1 cellular context compared by ENCODE assay signal in the genomic region with DNA sequence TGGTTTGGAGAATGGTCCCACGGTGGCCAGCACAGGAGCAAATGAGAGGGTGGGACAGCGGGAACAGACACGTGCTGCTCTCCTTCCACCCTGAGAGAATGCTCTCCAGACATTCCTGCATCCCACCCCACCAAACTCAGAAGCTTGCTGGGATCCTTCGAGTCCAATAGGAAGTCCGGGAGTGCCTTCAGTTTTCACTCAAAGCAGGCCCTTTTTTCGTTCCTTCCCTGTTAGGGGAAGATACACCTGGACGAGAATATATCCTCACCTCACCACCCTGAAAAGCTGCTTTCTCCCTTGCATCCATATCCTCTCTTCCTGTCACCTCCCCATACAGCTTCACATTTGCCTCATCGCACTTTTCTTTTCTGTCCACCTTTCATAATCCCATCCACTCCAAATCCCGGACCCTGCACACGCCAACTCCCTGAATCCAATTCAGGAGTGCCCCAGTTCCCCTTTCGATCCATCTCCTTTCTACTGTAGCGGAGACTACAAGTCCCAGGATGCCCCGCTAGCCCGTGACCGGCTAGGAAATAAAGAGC.
A peak's percentile ranks its signal among the peaks of the same experiment; 100 is the strongest.
TF ChIP-seq lines count a peak whose summit lies in the region.

No MANE protein-coding gene starts in this region.

TF ChIP-seq in HepG2, 621 proteins besides CTCF, POLR2A, EP300 and RAD21 (continued from another document):
- TF ChIP-seq, protein P1, sequence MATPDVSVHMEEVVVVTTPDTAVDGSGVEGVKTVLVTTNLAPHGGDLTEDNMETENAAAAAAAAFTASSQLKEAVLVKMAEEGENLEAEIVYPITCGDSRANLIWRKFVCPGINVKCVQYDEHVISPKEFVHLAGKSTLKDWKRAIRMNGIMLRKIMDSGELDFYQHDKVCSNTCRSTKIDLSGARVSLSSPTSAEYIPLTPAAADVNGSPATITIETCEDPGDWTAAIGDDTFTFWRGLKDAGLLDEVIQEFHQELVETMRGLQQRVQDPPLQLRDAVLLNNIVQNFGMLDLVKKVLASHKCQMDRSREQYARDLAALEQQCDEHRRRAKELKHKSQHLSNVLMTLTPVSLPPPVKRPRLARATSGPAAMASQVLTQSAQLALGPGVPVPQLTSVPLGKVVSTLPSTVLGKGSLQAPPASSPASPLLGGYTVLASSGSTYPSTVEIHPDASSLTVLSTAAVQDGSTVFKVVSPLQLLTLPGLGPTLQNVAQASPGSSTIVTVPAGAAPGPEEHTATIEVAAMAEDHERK (CRISPR knock-in tag; IDR thresholded peaks at IDR 0.05; ENCODE audit: low read depth): no peak
- no peak for TF ChIP-seq SIN3A (IDR thresholded peaks at IDR 0.05; ENCODE audit: borderline replicate concordance, low read depth, low read length)
- TF ChIP-seq, protein P2, sequence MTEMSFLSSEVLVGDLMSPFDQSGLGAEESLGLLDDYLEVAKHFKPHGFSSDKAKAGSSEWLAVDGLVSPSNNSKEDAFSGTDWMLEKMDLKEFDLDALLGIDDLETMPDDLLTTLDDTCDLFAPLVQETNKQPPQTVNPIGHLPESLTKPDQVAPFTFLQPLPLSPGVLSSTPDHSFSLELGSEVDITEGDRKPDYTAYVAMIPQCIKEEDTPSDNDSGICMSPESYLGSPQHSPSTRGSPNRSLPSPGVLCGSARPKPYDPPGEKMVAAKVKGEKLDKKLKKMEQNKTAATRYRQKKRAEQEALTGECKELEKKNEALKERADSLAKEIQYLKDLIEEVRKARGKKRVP (CRISPR knock-in tag; IDR thresholded peaks at IDR 0.05): peak in 1 of 2 experiments; percentile 73; a peak in 2 of 4 replicates
- peak; percentile 3; the same call in 1 of the 2 replicates for TF ChIP-seq RAD51 (IDR thresholded peaks at IDR 0.05; ENCODE audit: borderline replicate concordance)
- TF ChIP-seq, protein P3, sequence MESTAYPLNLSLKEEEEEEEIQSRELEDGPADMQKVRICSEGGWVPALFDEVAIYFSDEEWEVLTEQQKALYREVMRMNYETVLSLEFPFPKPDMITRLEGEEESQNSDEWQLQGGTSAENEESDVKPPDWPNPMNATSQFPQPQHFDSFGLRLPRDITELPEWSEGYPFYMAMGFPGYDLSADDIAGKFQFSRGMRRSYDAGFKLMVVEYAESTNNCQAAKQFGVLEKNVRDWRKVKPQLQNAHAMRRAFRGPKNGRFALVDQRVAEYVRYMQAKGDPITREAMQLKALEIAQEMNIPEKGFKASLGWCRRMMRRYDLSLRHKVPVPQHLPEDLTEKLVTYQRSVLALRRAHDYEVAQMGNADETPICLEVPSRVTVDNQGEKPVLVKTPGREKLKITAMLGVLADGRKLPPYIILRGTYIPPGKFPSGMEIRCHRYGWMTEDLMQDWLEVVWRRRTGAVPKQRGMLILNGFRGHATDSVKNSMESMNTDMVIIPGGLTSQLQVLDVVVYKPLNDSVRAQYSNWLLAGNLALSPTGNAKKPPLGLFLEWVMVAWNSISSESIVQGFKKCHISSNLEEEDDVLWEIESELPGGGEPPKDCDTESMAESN (CRISPR knock-in tag; conservative IDR thresholded peaks at IDR 0.05): no peak
- TF ChIP-seq ZNF20 (CRISPR knock-in tag; IDR thresholded peaks at IDR 0.05): 0 out of 2 replicates have a peak, but pooled peaks have one; percentile 3
- TF ChIP-seq, protein P4, sequence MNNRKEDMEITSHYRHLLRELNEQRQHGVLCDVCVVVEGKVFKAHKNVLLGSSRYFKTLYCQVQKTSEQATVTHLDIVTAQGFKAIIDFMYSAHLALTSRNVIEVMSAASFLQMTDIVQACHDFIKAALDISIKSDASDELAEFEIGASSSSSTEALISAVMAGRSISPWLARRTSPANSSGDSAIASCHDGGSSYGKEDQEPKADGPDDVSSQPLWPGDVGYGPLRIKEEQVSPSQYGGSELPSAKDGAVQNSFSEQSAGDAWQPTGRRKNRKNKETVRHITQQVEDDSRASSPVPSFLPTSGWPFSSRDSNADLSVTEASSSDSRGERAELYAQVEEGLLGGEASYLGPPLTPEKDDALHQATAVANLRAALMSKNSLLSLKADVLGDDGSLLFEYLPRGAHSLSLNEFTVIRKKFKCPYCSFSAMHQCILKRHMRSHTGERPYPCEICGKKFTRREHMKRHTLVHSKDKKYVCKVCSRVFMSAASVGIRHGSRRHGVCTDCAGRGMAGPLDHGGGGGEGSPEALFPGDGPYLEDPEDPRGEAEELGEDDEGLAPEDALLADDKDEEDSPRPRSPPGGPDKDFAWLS (CRISPR knock-in tag; IDR thresholded peaks at IDR 0.05; ENCODE audit: borderline replicate concordance): peak; percentile 12; the same call in 1 of the 2 replicates
- 0 out of 2 replicates have a peak, but pooled peaks have one; percentile 6 for TF ChIP-seq ARHGAP35 (CRISPR knock-in tag; IDR thresholded peaks at IDR 0.05; ENCODE audit: borderline replicate concordance)
- 0 out of 2 replicates have a peak, but pooled peaks have one; percentile 58 for TF ChIP-seq SRF (IDR thresholded peaks at IDR 0.05; ENCODE audit: low read depth, low read length)
- TF ChIP-seq ELF1 (CRISPR knock-in tag; IDR thresholded peaks at IDR 0.05): peak; percentile 91; the same call in 1 of the 2 replicates
- TF ChIP-seq ZNF564 (CRISPR knock-in tag; IDR thresholded peaks at IDR 0.05): no peak
- no peak for TF ChIP-seq SMC3 (IDR thresholded peaks at IDR 0.05; ENCODE audit: low read length)
- TF ChIP-seq ZSCAN20 (CRISPR knock-in tag; IDR thresholded peaks at IDR 0.05; ENCODE audit: borderline replicate concordance): peak; percentile 20; the same call in 1 of the 2 replicates
- TF ChIP-seq POLR2AphosphoS2 (IDR thresholded peaks at IDR 0.05; ENCODE audit: low read depth, low read length): no peak
- peak; percentile 23; the same call in 1 of the 2 replicates for TF ChIP-seq ZNF296 (CRISPR knock-in tag; conservative IDR thresholded peaks at IDR 0.05)
